ENCODE assay signal across 9 cellular contexts in genomic region chr2:30686000-30686399, GRCh38.
A peak's percentile ranks its signal among the peaks of the same experiment; 100 is the strongest.
DNase-seq lines count a peak whose midpoint lies in the region; ATAC-seq and TF ChIP-seq lines count a peak whose summit lies in the region.
"Had no signal": no experiment of that assay in that cellular context is flagged by ENCODE, and none has a peak within 500 bp of the region (broad histone marks: within the 10 kb centered on the region; RNA-seq: fewer than 3 reads in every experiment).

No MANE protein-coding gene starts in this region.

- H3K4me1 ChIP-seq in SJCRH30 (no peaks in the 10 kb centered on the region), lower lobe of right lung (peaks cover 4% of the 10 kb centered on the region)

- peak; percentile 90 for DNase-seq in DMS79 treated with DMSO at 0.1 percent for 48 hours (lab: John Stamatoyannopoulos, UW)
- peak; percentile 58 for DNase-seq in HuH-7 (ENCODE audit: low spot score)
- DNase-seq in SJCRH30: peak; percentile 15 to 48
- no peak for DNase-seq in lower lobe of right lung
- DNase-seq in dorsolateral prefrontal cortex: no peak
- DNase-seq in effector CD8-positive, alpha-beta T cell (lab: John Stamatoyannopoulos, UW): no peak
- no peak for DNase-seq in NOMO-1 treated with DMSO at 0.1 percent for 48 hours (lab: John Stamatoyannopoulos, UW; ENCODE audit: unreplicated experiment)
- DNase-seq in GM19238 (ENCODE audit: insufficient read length, low spot score): no peak

- intact Hi-C loops in lower lobe of right lung (cut with DNase I) (no loop called here), dorsolateral prefrontal cortex (cut with DNase I) (no loop called here)

- TF ChIP-seq CTCF in lower lobe of right lung (IDR thresholded peaks at IDR 0.05) (peak; percentile 30), dorsolateral prefrontal cortex (IDR thresholded peaks at IDR 0.05 in 54 of 56, conservative IDR thresholded peaks at IDR 0.05 in 2 of 56; ENCODE audit: low read depth in 1 of 56, partially characterized antibody in 56 of 56) (peak in 2 of 56 donors; percentile 10 to 17)

- H3K9me3 ChIP-seq in SJCRH30 (replicated peaks) (no peaks in the 10 kb centered on the region), lower lobe of right lung (no peaks in the 10 kb centered on the region)

- no peak overlapping the region for H3K4me3 ChIP-seq in SJCRH30
- no peak overlapping the region for H3K4me3 ChIP-seq in lower lobe of right lung
- no peak overlapping the region for H3K4me3 ChIP-seq in dorsolateral prefrontal cortex

- H3K36me3 ChIP-seq in SJCRH30: no peaks in the 10 kb centered on the region
- no peaks in the 10 kb centered on the region for H3K36me3 ChIP-seq in lower lobe of right lung

- H3K27me3 ChIP-seq in SJCRH30: no peaks in the 10 kb centered on the region; the same call in none of the 2 replicates
- no peaks in the 10 kb centered on the region for H3K27me3 ChIP-seq in lower lobe of right lung (ENCODE audit: low read depth)
- H3K27me3 ChIP-seq in dorsolateral prefrontal cortex: no peaks in the 10 kb centered on the region

- ATAC-seq in lower lobe of right lung: peak; percentile 55 to 77

- H3K27ac ChIP-seq in SJCRH30: no peak overlapping the region
- no peak overlapping the region for H3K27ac ChIP-seq in lower lobe of right lung
- no peak overlapping the region for H3K27ac ChIP-seq in dorsolateral prefrontal cortex
- H3K27ac ChIP-seq: epithelial cell of prostate had no signal

Comparison
In these comparisons a context has a peak if more than half of its experiments do, and no peak if none do; other contexts are left out.
1. DNase-seq: peak in DMS79 treated with DMSO at 0.1 percent for 48 hours (single experiment), HuH-7 (single experiment) and SJCRH30 (2 of 2); none in lower lobe of right lung (single experiment), dorsolateral prefrontal cortex (0 of 10), effector CD8-positive, alpha-beta T cell (single experiment), NOMO-1 treated with DMSO at 0.1 percent for 48 hours (single experiment) and GM19238 (single experiment).